ENCODE assay signal across 22 cellular contexts in the genomic region with DNA sequence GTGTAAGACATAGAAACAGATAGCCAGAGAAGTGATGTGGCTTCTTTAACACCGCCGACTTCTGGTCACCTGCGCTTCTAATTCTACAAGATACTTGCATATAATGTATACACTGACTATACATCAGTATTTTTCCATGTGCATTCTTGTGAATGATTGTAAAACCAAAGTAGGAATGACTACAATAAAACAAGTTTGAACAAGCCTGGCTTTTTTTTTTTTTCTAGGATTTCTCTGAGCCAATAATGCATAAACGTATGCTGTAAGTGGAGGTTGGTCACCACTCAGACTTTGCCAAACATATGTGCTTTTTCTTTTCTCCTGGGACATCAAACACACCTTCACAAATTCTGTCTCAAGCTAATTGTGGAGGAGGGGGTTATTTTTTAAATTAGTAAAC.
"Had no signal": no experiment of that assay in that cellular context is flagged by ENCODE, and none has a peak within 500 bp of the region (broad histone marks: within the 10 kb centered on the region; RNA-seq: fewer than 3 reads in every experiment).

No MANE protein-coding gene starts in this region.

- H3K4me3 ChIP-seq: ascending aorta, body of pancreas, cardiac muscle cell, Peyer's patch, SJSA1 had no signal

- H3K9me3 Mint-ChIP-seq: activated CD8-positive, alpha-beta T cell treated with anti-CD3 and anti-CD28 coated beads for 36 hours; activated naive CD4-positive, alpha-beta T cell treated with anti-CD3 and anti-CD28 coated beads, Interleukin-2, amount 50 U/mL, for 72 hours; activated naive CD8-positive, alpha-beta T cell treated with anti-CD3 and anti-CD28 coated beads, Interleukin-2, amount 50 U/mL, for 24 hours had no signal

- H3K27ac ChIP-seq: ascending aorta, body of pancreas, cardiac muscle cell, Peyer's patch, SJSA1 had no signal

- H3K36me3 ChIP-seq: ascending aorta, cardiac muscle cell, Peyer's patch, SJSA1 had no signal

- DNase-seq: activated CD4-positive, alpha-beta T cell treated with anti-CD3 and anti-CD28 coated beads for 4 hours; activated CD8-positive, alpha-beta memory T cell treated with anti-CD3 and anti-CD28 coated beads, Interleukin-2, amount 50 U/mL, for 48 hours; activated CD8-positive, alpha-beta T cell treated with anti-CD3 and anti-CD28 coated beads for 36 hours; activated naive CD4-positive, alpha-beta T cell; activated naive CD8-positive, alpha-beta T cell treated with anti-CD3 and anti-CD28 coated beads, Interleukin-2, amount 50 U/mL, for 24 hours; activated T-cell treated with anti-CD3 and anti-CD28 coated beads, Interleukin-2, amount 50 U/mL, for 1 hour; amniotic stem cell; body of pancreas; IMR-90; KG1; NCI-H1092; NCI-H1436; NCI-H187 treated with DMSO at 0.1 percent for 48 hours; NCI-H2107; NCI-H226; Peyer's patch; SHP77; SW 1271 had no signal

- H3K9me3 ChIP-seq: ascending aorta, body of pancreas, Peyer's patch, SJSA1 had no signal

- H3K27me3 ChIP-seq: ascending aorta, body of pancreas, cardiac muscle cell, Peyer's patch, SJSA1 had no signal

- H3K36me3 Mint-ChIP-seq: activated naive CD4-positive, alpha-beta T cell treated with anti-CD3 and anti-CD28 coated beads, Interleukin-2, amount 50 U/mL, for 72 hours had no signal

- H3K4me1 Mint-ChIP-seq: activated naive CD8-positive, alpha-beta T cell treated with anti-CD3 and anti-CD28 coated beads, Interleukin-2, amount 50 U/mL, for 24 hours had no signal

- H3K27ac Mint-ChIP-seq: activated CD8-positive, alpha-beta T cell treated with anti-CD3 and anti-CD28 coated beads for 36 hours; activated naive CD4-positive, alpha-beta T cell treated with anti-CD3 and anti-CD28 coated beads, Interleukin-2, amount 50 U/mL, for 72 hours; activated naive CD8-positive, alpha-beta T cell treated with anti-CD3 and anti-CD28 coated beads, Interleukin-2, amount 50 U/mL, for 24 hours had no signal

- H3K4me3 Mint-ChIP-seq: activated CD8-positive, alpha-beta T cell treated with anti-CD3 and anti-CD28 coated beads for 36 hours; activated naive CD8-positive, alpha-beta T cell treated with anti-CD3 and anti-CD28 coated beads, Interleukin-2, amount 50 U/mL, for 24 hours had no signal

- H3K4me1 ChIP-seq: ascending aorta, body of pancreas, Peyer's patch, SJSA1 had no signal

- H3K27me3 Mint-ChIP-seq: activated naive CD8-positive, alpha-beta T cell treated with anti-CD3 and anti-CD28 coated beads, Interleukin-2, amount 50 U/mL, for 24 hours had no signal
